In genomic region chr2:240233891-240234502, GRCh38 we compare ENCODE assay signal across 12 cellular contexts.
A peak's percentile ranks its signal among the peaks of the same experiment; 100 is the strongest.
DNase-seq lines count a peak whose midpoint lies in the region; ATAC-seq, FAIRE-seq and TF ChIP-seq lines count a peak whose summit lies in the region.
"Had no signal": no experiment of that assay in that cellular context is flagged by ENCODE, and none has a peak within 500 bp of the region (broad histone marks: within the 10 kb centered on the region; RNA-seq: fewer than 3 reads in every experiment).

No MANE protein-coding gene starts in this region.

- H3K27ac Mint-ChIP-seq in activated CD4-positive, alpha-beta T cell treated with anti-CD3 and anti-CD28 coated beads, Interleukin-2, amount 10 ng/mL, durations not matched to agents 24 days and 14 days: no peak overlapping the region
- H3K27ac Mint-ChIP-seq: activated T-cell treated with anti-CD3 and anti-CD28 coated beads, Interleukin-2, amount 50 U/mL, for 24 hours; effector memory CD8-positive, alpha-beta T cell had no signal

- TF ChIP-seq CTCF in GM12878 (IDR thresholded peaks at IDR 0.05 in 2 of 3, conservative IDR thresholded peaks at IDR 0.05 in 1 of 3; ENCODE audit: control insufficient read depth in 2 of 3, extremely low read depth in 1 of 3, insufficient read depth in 1 of 3, low read depth in 3 of 3, low read length in 3 of 3) (no peak), tibial artery (IDR thresholded peaks at IDR 0.05) (no peak)

- no peaks in the 10 kb centered on the region for H3K4me1 Mint-ChIP-seq in activated CD4-positive, alpha-beta T cell treated with anti-CD3 and anti-CD28 coated beads, Interleukin-2, amount 10 ng/mL, durations not matched to agents 24 days and 14 days

- POLR2A ChIA-PET in GM12878 (lab: Charles Lee): no interaction called here

- H3K27me3 Mint-ChIP-seq in activated CD4-positive, alpha-beta T cell treated with anti-CD3 and anti-CD28 coated beads, Interleukin-2, amount 10 ng/mL, durations not matched to agents 24 days and 14 days: peaks cover 2% of the 10 kb centered on the region

- H3K4me3 ChIP-seq in GM12878: no peak overlapping the region
- peak overlapping the region in 1 of 2 donors; percentile 11 for H3K4me3 ChIP-seq in tibial artery

- RAD21 ChIA-PET in GM12878 (lab: Charles Lee; ENCODE audit: unreplicated experiment): no interaction called here

- intact Hi-C loops in GM12878 (cut with micrococcal nuclease; ENCODE audit: unreplicated experiment): loop anchor here (5.0 kb wide), 1 partner anchor 203 kb away; the partner anchor contains the start of gene GPC1
- intact Hi-C loops in tibial artery (cut with DNase I; ENCODE audit: low total_unique reads): loop anchor here (2.0 to 10.0 kb wide), 3 partner anchors 113 to 331 kb away; partner anchors contain the start of genes DUSP28 and RNPEPL1
- intact Hi-C loops in activated CD4-positive, alpha-beta T cell treated with anti-CD3 and anti-CD28 coated beads, Interleukin-2, amount 10 ng/mL, durations not matched to agents 24 days and 14 days (cut with micrococcal nuclease): loop anchor here (1.0 kb wide), 1 partner anchor 204 kb away; no protein-coding TSS in a partner anchor

- SMC1A ChIA-PET in GM12878 (lab: Charles Lee; ENCODE audit: uncharacterized antibody, unreplicated experiment): no interaction called here

- CTCF ChIA-PET in GM12878 (lab: Yijun Ruan, JAX): interaction anchor here (0.8 kb wide), 1 partner anchor 280 kb away, joined by 3 read pairs; no protein-coding TSS in a partner anchor

- ATAC-seq in GM12878: peak; percentile 21; the same call in 2 of the 3 replicates
- no peak for ATAC-seq in left lobe of liver
- ATAC-seq in GM19397 (IDR thresholded peaks at IDR 0.05; ENCODE audit: unreplicated experiment): no peak

- H3K27ac ChIP-seq in GM12878 (ENCODE audit: control insufficient read depth, insufficient read depth): no peak overlapping the region
- H3K27ac ChIP-seq in tibial artery: peak overlapping the region; percentile 65 to 72

- no peak for FAIRE-seq in GM12878 (lab: Jason Lieb, UNC)
- FAIRE-seq: G401.6 had no signal

- no peak overlapping the region for H3K4me2 ChIP-seq in GM12878 (ENCODE audit: control insufficient read depth, insufficient read depth)

- 19% methylated on average over 13 of the region's 15 CpGs for WGBS in GM12878 (ENCODE audit: insufficient coverage, insufficient replicate concordance, low lambda C conversion rate, missing lambda C conversion rate)

- H4K20me1 ChIP-seq in GM12878 (ENCODE audit: control insufficient read depth, insufficient read depth): no peaks in the 10 kb centered on the region

- H3K9ac ChIP-seq in GM12878 (ENCODE audit: control insufficient read depth, insufficient read depth, low read length): no peak overlapping the region

- no TSS peak for BruUV-seq in GM12878 (replicated peaks; lab: Mats Ljungman, UMichigan)

- H3K4me3 Mint-ChIP-seq in activated CD4-positive, alpha-beta T cell treated with anti-CD3 and anti-CD28 coated beads, Interleukin-2, amount 10 ng/mL, durations not matched to agents 24 days and 14 days: no peak overlapping the region
- H3K4me3 Mint-ChIP-seq: activated T-cell treated with anti-CD3 and anti-CD28 coated beads, Interleukin-2, amount 50 U/mL, for 24 hours had no signal

- DNase-seq in activated T-cell treated with anti-CD3 and anti-CD28 coated beads, Interleukin-2, amount 50 U/mL, for 1 hour: peak; percentile 18
- DNase-seq in activated T-cell treated with anti-CD3 and anti-CD28 coated beads for 4 hours: no peak
- no peak for DNase-seq in GM12878 (ENCODE audit: low read depth, low spot score)
- DNase-seq in left lobe of liver (ENCODE audit: low spot score): peak; percentile 70
- peak; percentile 17 to 75 for DNase-seq in tibial artery
- DNase-seq in NCI-H2107 treated with DMSO at 0.1 percent for 48 hours (lab: John Stamatoyannopoulos, UW; ENCODE audit: unreplicated experiment): no peak
- DNase-seq in activated CD4-positive, alpha-beta T cell treated with anti-CD3 and anti-CD28 coated beads, Interleukin-2, amount 10 ng/mL, durations not matched to agents 24 days and 14 days: no peak
- DNase-seq: retina had no signal

- no peak for TF ChIP-seq RAD21 in GM12878 (IDR thresholded peaks at IDR 0.05; ENCODE audit: insufficient read depth, low read depth, low read length)

- no peak for TF ChIP-seq EP300 in GM12878 (IDR thresholded peaks at IDR 0.05; ENCODE audit: borderline replicate concordance in 1 of 2, control insufficient read depth in 1 of 2, low read depth in 2 of 2, low read length in 2 of 2)

- no peaks in the 10 kb centered on the region for H3K79me2 ChIP-seq in GM12878 (ENCODE audit: control insufficient read depth, insufficient read depth, low read length)

- H3K27me3 ChIP-seq in GM12878 (replicated peaks in 1 of 2; ENCODE audit: control insufficient read depth in 2 of 2, insufficient read depth in 2 of 2, low read length in 1 of 2) (no peaks in the 10 kb centered on the region), tibial artery (no peaks in the 10 kb centered on the region)

- no peaks in the 10 kb centered on the region; the same call in 2 of the 3 replicates for H3K9me3 ChIP-seq in GM12878 (replicated peaks; ENCODE audit: control insufficient read depth, insufficient read depth, low read length)
- H3K9me3 ChIP-seq in tibial artery: peaks cover 0 to 7% (median 4%) of the 10 kb centered on the region in 3 donors

- no peak for TF ChIP-seq POLR2A in GM12878 (IDR thresholded peaks at IDR 0.05; ENCODE audit: low read depth, low read length)

- H3K36me3 Mint-ChIP-seq in activated CD4-positive, alpha-beta T cell treated with anti-CD3 and anti-CD28 coated beads, Interleukin-2, amount 10 ng/mL, durations not matched to agents 24 days and 14 days (ENCODE audit: low read depth): no peaks in the 10 kb centered on the region

- H3K4me1 ChIP-seq in GM12878 (ENCODE audit: control insufficient read depth, insufficient read depth, low read length): no peaks in the 10 kb centered on the region
- peaks cover 0 to 57% (median 34%) of the 10 kb centered on the region in 4 donors for H3K4me1 ChIP-seq in tibial artery

- peaks cover 13% of the 10 kb centered on the region for H3K9me3 Mint-ChIP-seq in activated CD4-positive, alpha-beta T cell treated with anti-CD3 and anti-CD28 coated beads, Interleukin-2, amount 10 ng/mL, durations not matched to agents 24 days and 14 days
- H3K9me3 Mint-ChIP-seq: activated T-cell treated with anti-CD3 and anti-CD28 coated beads, Interleukin-2, amount 50 U/mL, for 24 hours had no signal

- in situ Hi-C loops in GM12878 (cut with MboI): no loop called here

- H2AFZ ChIP-seq in GM12878 (ENCODE audit: control insufficient read depth, low read depth, low read length): no peak overlapping the region

- H3K36me3 ChIP-seq in GM12878 (ENCODE audit: control insufficient read depth in 2 of 2, insufficient read depth in 2 of 2, low read length in 1 of 2): no peaks in the 10 kb centered on the region
- H3K36me3 ChIP-seq in tibial artery: no peaks in the 10 kb centered on the region

TF ChIP-seq in GM12878, 131 proteins besides CTCF, POLR2A, EP300 and RAD21 (continues in another document):
- TF ChIP-seq USF2 (IDR thresholded peaks at IDR 0.05; ENCODE audit: borderline replicate concordance, low read depth, low read length) (no peak), ASH2L (IDR thresholded peaks at IDR 0.05; ENCODE audit: borderline replicate concordance, low read depth) (no peak), YBX1 (IDR thresholded peaks at IDR 0.05) (no peak), BMI1 (IDR thresholded peaks at IDR 0.05; ENCODE audit: borderline replicate concordance) (no peak), ZNF217 (IDR thresholded peaks at IDR 0.05) (no peak), NR2F1 (conservative IDR thresholded peaks at IDR 0.05) (no peak), HDGF (IDR thresholded peaks at IDR 0.05) (no peak), BRCA1 (IDR thresholded peaks at IDR 0.05; ENCODE audit: low read depth, low read length) (no peak), FOXM1 (IDR thresholded peaks at IDR 0.05; ENCODE audit: low read depth, low read length) (no peak), ETV6 (conservative IDR thresholded peaks at IDR 0.05 in 1 of 2, IDR thresholded peaks at IDR 0.05 in 1 of 2; ENCODE audit: borderline replicate concordance in 1 of 2, low read depth in 1 of 2) (no peak), KAT2A (conservative IDR thresholded peaks at IDR 0.05; ENCODE audit: control insufficient read depth, low read depth, low read length) (no peak), HSF1 (IDR thresholded peaks at IDR 0.05; ENCODE audit: low read depth, low read length) (no peak)

Comparison
In these comparisons a context has a peak if more than half of its experiments do, and no peak if none do; other contexts are left out.
1. DNase-seq: peak in activated T-cell treated with anti-CD3 and anti-CD28 coated beads, Interleukin-2, amount 50 U/mL, for 1 hour (single experiment), left lobe of liver (single experiment) and tibial artery (2 of 2); none in activated T-cell treated with anti-CD3 and anti-CD28 coated beads for 4 hours (single experiment), GM12878 (single experiment), NCI-H2107 treated with DMSO at 0.1 percent for 48 hours (single experiment) and activated CD4-positive, alpha-beta T cell treated with anti-CD3 and anti-CD28 coated beads, Interleukin-2, amount 10 ng/mL, durations not matched to agents 24 days and 14 days (single experiment).